ENCODE assay signal across 1 cellular context in genomic region chr9:37667706-37668672, GRCh38.
TF ChIP-seq lines count a peak whose summit lies in the region.

No MANE protein-coding gene starts in this region.

TF ChIP-seq in GM23338, 12 proteins besides CTCF, POLR2A, EP300 and RAD21 (continued from another document):
- TF ChIP-seq ETS1 (IDR thresholded peaks at IDR 0.05), result no peak
- no peak for TF ChIP-seq EZH2 (IDR thresholded peaks at IDR 0.05; ENCODE audit: low read depth, unreplicated experiment)
- no peak for TF ChIP-seq ZNF331 (CRISPR knock-in tag; IDR thresholded peaks at IDR 0.05; ENCODE audit: low read depth)
- no peak for TF ChIP-seq NANOG (IDR thresholded peaks at IDR 0.05; ENCODE audit: borderline replicate concordance)
- TF ChIP-seq CREB1 (CRISPR knock-in tag; IDR thresholded peaks at IDR 0.05; ENCODE audit: low read depth), result no peak
- TF ChIP-seq JUNB (IDR thresholded peaks at IDR 0.05; ENCODE audit: unreplicated experiment), result no peak
- no peak for TF ChIP-seq REST (IDR thresholded peaks at IDR 0.05; ENCODE audit: unreplicated experiment)
- TF ChIP-seq ZNF114 (CRISPR knock-in tag; IDR thresholded peaks at IDR 0.05), result no peak
- no peak for TF ChIP-seq EZH2phosphoT487 (IDR thresholded peaks at IDR 0.05; ENCODE audit: unreplicated experiment)
